Comparison of ENCODE assay signal across 8 cellular contexts in genomic region chr3:42804831-42805821, GRCh38. TPM values are rescaled to one million over a fixed set of nuclear protein-coding genes. Genes with fewer than 3 reads are reported as not detected.
A peak's percentile ranks its signal among the peaks of the same experiment; 100 is the strongest.
DNase-seq lines count a peak whose midpoint lies in the region; ATAC-seq and TF ChIP-seq lines count a peak whose summit lies in the region.

No MANE protein-coding gene starts in this region.

- DNase-seq in BJ (ENCODE audit: low read depth) (no peak), Peyer's patch (peak in 2 of 3 donors; percentile 55 to 60), epithelial cell of prostate (ENCODE audit: low read depth, low spot score) (no peak), dedifferentiated amniotic fluid mesenchymal stem cell (ENCODE audit: extremely low spot score) (no peak), kidney glomerular epithelial cell (lab: John Stamatoyannopoulos, UW) (no peak)

- no peak for TF ChIP-seq CTCF in BJ (IDR thresholded peaks at IDR 0.05; ENCODE audit: insufficient read depth, low read depth, low read length)
- no peak for TF ChIP-seq CTCF in Peyer's patch (IDR thresholded peaks at IDR 0.05)

- peak overlapping the region; percentile 88 to 98 (median 96) for H3K27ac ChIP-seq in Peyer's patch
- H3K27ac ChIP-seq in epithelial cell of prostate = peak overlapping the region; percentile 86
- H3K27ac ChIP-seq in muscle layer of duodenum (ENCODE audit: low read length) = peak overlapping the region; percentile 99

- TF ChIP-seq POLR2A in Peyer's patch (IDR thresholded peaks at IDR 0.05) = no peak

- H3K36me3 ChIP-seq in BJ (ENCODE audit: control insufficient read depth, insufficient read depth, low read length) (no peaks in the 10 kb centered on the region), Peyer's patch (no peaks in the 10 kb centered on the region), muscle layer of duodenum (ENCODE audit: control insufficient read depth in 1 of 2, insufficient read depth in 2 of 2, low read length in 2 of 2) (no peaks in the 10 kb centered on the region)

- H3K9me3 ChIP-seq in Peyer's patch = no peaks in the 10 kb centered on the region
- H3K9me3 ChIP-seq in muscle layer of duodenum (ENCODE audit: control insufficient read depth in 1 of 2, low read length in 2 of 2) = no peaks in the 10 kb centered on the region

- H3K4me1 ChIP-seq in Peyer's patch (peaks cover 0 to 32% (median 4%) of the 10 kb centered on the region in 4 donors), muscle layer of duodenum (ENCODE audit: control insufficient read depth in 1 of 2, insufficient read depth in 2 of 2, low read length in 2 of 2) (peaks cover 7 to 38% of the 10 kb centered on the region in 2 donors)

- POLR2A ChIA-PET in BJ (lab: Charles Lee) = no interaction called here

- H3K27me3 ChIP-seq in BJ (ENCODE audit: control insufficient read depth, insufficient read depth, low read length) (no peaks in the 10 kb centered on the region; the same call in 1 of the 2 replicates), Peyer's patch (no peaks in the 10 kb centered on the region), muscle layer of duodenum (ENCODE audit: low read depth, low read length) (no peaks in the 10 kb centered on the region)

- H3K4me3 ChIP-seq in BJ (ENCODE audit: low read depth, low read length) (peak overlapping the region; percentile 90), Peyer's patch (peak overlapping the region; percentile 65 to 79 (median 68)), muscle layer of duodenum (ENCODE audit: low read depth in 1 of 2, low read length in 2 of 2) (peak overlapping the region; percentile 86 to 95)

- ATAC-seq in GM19467 (IDR thresholded peaks at IDR 0.05; ENCODE audit: unreplicated experiment) = peak; percentile 19
- ATAC-seq in HG03565 (IDR thresholded peaks at IDR 0.05; ENCODE audit: unreplicated experiment) = no peak

- CTCF ChIA-PET in BJ (lab: Yijun Ruan, JAX) = interaction anchor here (0.7 to 1.4 kb wide), 3 partner anchors 25 to 34 kb away, joined by 3 to 6 read pairs (median 3); no protein-coding TSS in a partner anchor

RNA-seq across cellular contexts. Expression of gene HIGD1A, which starts 0.8 kb away (rescaled TPM):
- 51.1 and 144 TPM in 2 replicates for polyA plus RNA-seq in BJ (2011; rRNA removed)
- polyA minus RNA-seq in BJ (2011; rRNA and poly(A)+ RNA removed) = 12.7 and 17.1 TPM in 2 replicates
- 100 to 1,000 TPM; 102 to 278 (median 204) TPM for total RNA-seq in Peyer's patch

RNA-seq across cellular contexts. Expression of gene ACKR2, which starts 4.1 kb away (rescaled TPM):
- 0.15 TPM in 1 of 2 replicates, not detected in the other for polyA plus RNA-seq in BJ (2011; rRNA removed)
- polyA minus RNA-seq in BJ (2011; rRNA and poly(A)+ RNA removed) = 0.51 TPM in 1 of 2 replicates, not detected in the other
- total RNA-seq in Peyer's patch = 10 to 100 TPM in 1 of 4 donors, 1 to 10 TPM in 2, under 1 TPM in 1; 0.83 to 10.1 (median 3.7) TPM

RNA-seq across cellular contexts. Expression of gene CCDC13, which starts 32.1 kb away (rescaled TPM):
- 0.16 and 0.18 TPM in 2 replicates for polyA plus RNA-seq in BJ (2011; rRNA removed)
- 0.28 TPM in 1 of 2 replicates, not detected in the other for polyA minus RNA-seq in BJ (2011; rRNA and poly(A)+ RNA removed)
- total RNA-seq in Peyer's patch = 1 to 10 TPM in 3 of 4 donors, not detected in 1; 1.4 to 6.8 (median 4.2) TPM

Comparison
In these comparisons a context has a peak if more than half of its experiments do, and no peak if none do; other contexts are left out.
1. DNase-seq: peak in Peyer's patch (2 of 3); none in BJ (single experiment), epithelial cell of prostate (single experiment), dedifferentiated amniotic fluid mesenchymal stem cell (single experiment) and kidney glomerular epithelial cell (single experiment).
2. Peak in every context shown above with its lines, with median percentiles within 50 percentile points of each other: H3K4me3 ChIP-seq and H3K27ac ChIP-seq.